1 cellular context compared by ENCODE assay signal in genomic region chr6:161104966-161105365, GRCh38.
TF ChIP-seq lines count a peak whose summit lies in the region.

No MANE protein-coding gene starts in this region.

TF ChIP-seq in IMR-90, 13 proteins besides CTCF, POLR2A, EP300 and RAD21:
- TF ChIP-seq MXI1 (IDR thresholded peaks at IDR 0.05; ENCODE audit: borderline replicate concordance, low read depth, low read length) (no peak), RCOR1 (IDR thresholded peaks at IDR 0.05; ENCODE audit: insufficient replicate concordance, low read length) (no peak), BHLHE40 (IDR thresholded peaks at IDR 0.05; ENCODE audit: low read depth, low read length) (no peak), RFX5 (IDR thresholded peaks at IDR 0.05; ENCODE audit: low read depth, low read length) (no peak), MAZ (IDR thresholded peaks at IDR 0.05; ENCODE audit: borderline replicate concordance, low read depth, low read length) (no peak)
